In the genomic region with DNA sequence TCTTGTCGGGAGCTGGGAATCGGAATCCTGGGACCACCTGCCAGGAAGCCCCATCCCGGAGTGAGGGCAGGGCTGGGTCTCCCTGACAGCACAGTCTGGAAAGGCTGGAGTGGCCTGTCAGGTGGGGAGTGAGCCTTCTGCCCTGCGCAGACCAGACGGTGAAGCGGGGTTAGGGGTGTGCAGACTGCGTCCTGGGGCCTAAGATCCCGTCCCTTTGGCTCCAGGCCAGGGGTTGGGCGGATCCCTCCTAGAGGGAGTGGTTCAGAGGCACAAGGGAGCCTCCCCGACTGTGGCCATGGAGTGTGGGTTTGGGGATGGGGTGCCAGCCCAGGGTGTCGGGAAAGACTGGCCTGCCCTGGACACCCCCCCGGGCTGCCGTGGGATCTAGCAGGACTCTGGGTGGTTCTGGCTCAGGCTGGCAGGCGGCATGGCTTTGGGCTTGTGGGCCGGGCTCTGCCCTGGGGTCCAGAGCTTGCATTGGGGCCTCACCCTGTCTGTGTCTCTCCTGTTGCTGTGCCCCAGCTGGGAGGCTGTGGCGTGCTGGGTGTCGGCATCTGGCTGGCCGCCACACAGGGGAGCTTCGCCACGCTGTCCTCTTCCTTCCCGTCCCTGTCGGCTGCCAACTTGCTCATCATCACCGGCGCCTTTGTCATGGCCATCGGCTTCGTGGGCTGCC, we compare ENCODE assay signal across 15 cellular contexts. TPM values are rescaled to one million over a fixed set of nuclear protein-coding genes. Genes with fewer than 3 reads are reported as not detected.
DNase-seq lines count a peak whose midpoint lies in the region; ATAC-seq and TF ChIP-seq lines count a peak whose summit lies in the region.
"Had no signal": no experiment of that assay in that cellular context is flagged by ENCODE, and none has a peak within 500 bp of the region (broad histone marks: within the 10 kb centered on the region; RNA-seq: fewer than 3 reads in every experiment).

No MANE protein-coding gene starts in this region.

- TF ChIP-seq POLR2A in uterus (IDR thresholded peaks at IDR 0.05): no peak
- TF ChIP-seq POLR2A in Peyer's patch (IDR thresholded peaks at IDR 0.05): no peak

- TF ChIP-seq CTCF in left ventricle myocardium inferior (IDR thresholded peaks at IDR 0.05; ENCODE audit: borderline replicate concordance) (no peak), WERI-Rb-1 (IDR thresholded peaks at IDR 0.05; ENCODE audit: low read depth, low read length) (no peak), uterus (IDR thresholded peaks at IDR 0.05) (no peak), Peyer's patch (IDR thresholded peaks at IDR 0.05) (no peak)

- intact Hi-C loops in left ventricle myocardium inferior (cut with micrococcal nuclease) (no loop called here), Right ventricle myocardium superior (cut with DNase I) (no loop called here), left colon (cut with DNase I, micrococcal nuclease) (no loop called here), uterus (cut with DNase I; ENCODE audit: low total_unique reads) (no loop called here)

- peak; percentile 51 for DNase-seq in left ventricle myocardium inferior
- no peak for DNase-seq in Right ventricle myocardium superior
- DNase-seq in WERI-Rb-1: peak; percentile 93
- DNase-seq in left colon: peak in 1 of 2 donors; percentile 73
- peak; percentile 18 to 56 for DNase-seq in uterus
- no peak for DNase-seq in Peyer's patch
- DNase-seq: dorsolateral prefrontal cortex, foreskin keratinocyte, MG63, NCI-H446, nucleus accumbens had no signal

- H3K27me3 ChIP-seq in left ventricle myocardium inferior (ENCODE audit: low read depth) (no peaks in the 10 kb centered on the region), WERI-Rb-1 (ENCODE audit: insufficient read depth, low read depth, severe bottlenecking) (no peaks in the 10 kb centered on the region), uterus (no peaks in the 10 kb centered on the region), Peyer's patch (peaks cover 0 to 4% of the 10 kb centered on the region in 2 donors)
- H3K27me3 ChIP-seq: adrenal gland, foreskin keratinocyte, MG63 had no signal

- H3K36me3 ChIP-seq in left ventricle myocardium inferior (peaks cover 44% of the 10 kb centered on the region), WERI-Rb-1 (peaks cover 21% of the 10 kb centered on the region), uterus (no peaks in the 10 kb centered on the region), Peyer's patch (no peaks in the 10 kb centered on the region)

- H3K27ac ChIP-seq in left ventricle myocardium inferior (replicated peaks) (peak overlapping the region; percentile 5), WERI-Rb-1 (peak overlapping the region; percentile 82), uterus (peak overlapping the region in 1 of 2 donors; percentile 0), Peyer's patch (no peak overlapping the region)
- H3K27ac ChIP-seq: adrenal gland, foreskin keratinocyte, VCaP had no signal

- H3K4me3 ChIP-seq in left ventricle myocardium inferior (no peak overlapping the region), WERI-Rb-1 (ENCODE audit: low read depth, low read length) (peak overlapping the region; percentile 42), uterus (no peak overlapping the region), Peyer's patch (no peak overlapping the region)
- H3K4me3 ChIP-seq: adrenal gland, MG63 had no signal

- peaks cover 34% of the 10 kb centered on the region for H3K4me1 ChIP-seq in left ventricle myocardium inferior
- H3K4me1 ChIP-seq in uterus: no peaks in the 10 kb centered on the region
- peaks cover 0 to 26% (median 0%) of the 10 kb centered on the region in 4 donors for H3K4me1 ChIP-seq in Peyer's patch
- H3K4me1 ChIP-seq: foreskin keratinocyte had no signal

- H3K9me3 ChIP-seq in left ventricle myocardium inferior (replicated peaks): no peaks in the 10 kb centered on the region
- no peaks in the 10 kb centered on the region for H3K9me3 ChIP-seq in WERI-Rb-1 (ENCODE audit: severe bottlenecking)
- no peaks in the 10 kb centered on the region for H3K9me3 ChIP-seq in uterus
- H3K9me3 ChIP-seq in Peyer's patch: no peaks in the 10 kb centered on the region
- H3K9me3 ChIP-seq: adrenal gland, MG63 had no signal

- ATAC-seq in Right ventricle myocardium superior (ENCODE audit: poor library complexity) (no peak), left colon (peak; percentile 29), HG02759 (IDR thresholded peaks at IDR 0.05; ENCODE audit: unreplicated experiment) (no peak), GM21360 (IDR thresholded peaks at IDR 0.05; ENCODE audit: unreplicated experiment) (no peak)
- ATAC-seq: foreskin keratinocyte had no signal

RNA-seq across cellular contexts. Expression of gene TSPAN4, which starts 19.5 kb away (rescaled TPM):
- total RNA-seq in left ventricle myocardium inferior (33.0 TPM), Right ventricle myocardium superior (40.5 TPM), left colon (10 to 100 TPM; 11.7 to 20.2 TPM), uterus (100 to 1,000 TPM in 2 of 4 donors, 10 to 100 TPM in 2; 68.4 to 119 (median 105) TPM), Peyer's patch (10 to 100 TPM; 20.0 to 52.1 (median 38.4) TPM)

RNA-seq across cellular contexts. Expression of gene POLR2L, which starts 19.8 kb away (rescaled TPM):
- total RNA-seq in left ventricle myocardium inferior (226 TPM), Right ventricle myocardium superior (267 TPM), left colon (10 to 100 TPM; 79.4 to 83.1 TPM), uterus (10 to 100 TPM; 10.5 to 81.5 (median 42.8) TPM), Peyer's patch (10 to 100 TPM; 37.8 to 67.1 (median 44.8) TPM)

RNA-seq across cellular contexts. Expression of gene CD151, which starts 29.4 kb away (rescaled TPM):
- 408 TPM for total RNA-seq in left ventricle myocardium inferior
- total RNA-seq in Right ventricle myocardium superior: 405 TPM
- 100 to 1,000 TPM; 443 to 462 TPM for total RNA-seq in left colon
- 100 to 1,000 TPM in 3 of 4 donors, 10 to 100 TPM in 1; 76.8 to 382 (median 259) TPM for total RNA-seq in uterus
- 100 to 1,000 TPM; 102 to 277 (median 237) TPM for total RNA-seq in Peyer's patch

RNA-seq across cellular contexts. Expression of gene CRACR2B, which starts 34.4 kb away (rescaled TPM):
- 23.2 TPM for total RNA-seq in left ventricle myocardium inferior
- 18.9 TPM for total RNA-seq in Right ventricle myocardium superior
- 100 to 1,000 TPM; 117 to 122 TPM for total RNA-seq in left colon
- 10 to 100 TPM in 1 of 4 donors, 1 to 10 TPM in 2, under 1 TPM in 1; 0.77 to 15.5 (median 2.5) TPM for total RNA-seq in uterus
- 100 to 1,000 TPM in 3 of 4 donors, 10 to 100 TPM in 1; 44.0 to 175 (median 110) TPM for total RNA-seq in Peyer's patch

RNA-seq across cellular contexts. Expression of gene PNPLA2, which starts 43.5 kb away (rescaled TPM):
- total RNA-seq in left ventricle myocardium inferior (300 TPM), Right ventricle myocardium superior (346 TPM), left colon (100 to 1,000 TPM; 161 to 222 TPM), uterus (10 to 100 TPM; 16.9 to 96.2 (median 37.1) TPM), Peyer's patch (100 to 1,000 TPM in 3 of 4 donors, 10 to 100 TPM in 1; 71.8 to 254 (median 163) TPM)

Comparison
In these comparisons a context has a peak if more than half of its experiments do, and no peak if none do; other contexts are left out.
1. DNase-seq: peak in left ventricle myocardium inferior (single experiment), WERI-Rb-1 (single experiment) and uterus (2 of 2); none in Right ventricle myocardium superior (single experiment) and Peyer's patch (0 of 3).
2. H3K27ac ChIP-seq: peak in left ventricle myocardium inferior (single experiment) and WERI-Rb-1 (single experiment); none in Peyer's patch (0 of 4).